Comparison of ENCODE assay signal across 10 cellular contexts in the genomic region with DNA sequence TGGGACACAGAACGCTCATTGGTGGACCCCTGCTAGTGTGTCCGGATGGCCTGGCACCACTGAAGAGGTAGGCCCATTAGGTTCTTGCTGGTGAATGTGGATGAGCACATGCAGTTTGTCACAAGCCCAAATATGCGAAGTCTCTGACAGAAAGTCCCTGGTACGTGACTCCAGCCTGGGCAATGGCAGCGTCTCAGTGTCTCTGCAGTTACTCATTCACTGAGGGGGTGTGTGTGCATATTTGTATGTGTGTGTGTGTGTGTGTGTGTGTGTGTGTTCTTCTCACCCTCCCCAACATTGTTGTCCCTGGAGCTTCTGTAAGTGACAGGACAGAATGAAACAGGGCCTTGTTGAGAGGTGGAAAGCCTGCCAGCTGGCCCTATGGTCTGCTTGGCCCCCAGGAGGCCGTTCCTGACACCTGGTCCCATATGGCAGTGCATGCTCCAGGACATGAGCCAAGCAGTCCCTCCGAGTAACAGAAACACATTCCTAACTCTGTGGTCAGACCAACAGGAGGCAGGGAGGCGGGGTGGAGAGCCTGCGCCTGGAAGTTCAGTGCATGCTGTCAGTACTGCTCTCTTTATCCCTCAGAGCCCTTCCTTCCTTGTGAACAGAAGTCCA.
A peak's percentile ranks its signal among the peaks of the same experiment; 100 is the strongest.
DNase-seq lines count a peak whose midpoint lies in the region; ATAC-seq, FAIRE-seq and TF ChIP-seq lines count a peak whose summit lies in the region.
"Had no signal": no experiment of that assay in that cellular context is flagged by ENCODE, and none has a peak within 500 bp of the region (broad histone marks: within the 10 kb centered on the region; RNA-seq: fewer than 3 reads in every experiment).

No MANE protein-coding gene starts in this region.

- in situ Hi-C loops in HepG2 (cut with HindIII; ENCODE audit: extremely low pct_ligation_motif_present, low pct_unique_long_range_greater_than_20kb) = loop anchor here (5.0 kb wide), 1 partner anchor 233 kb away; no protein-coding TSS in a partner anchor
- in situ Hi-C loops in GM13976 (cut with MboI; ENCODE audit: low sequenced_read_pairs, unreplicated experiment) = loop anchor here (10.0 kb wide), 1 partner anchor 236 kb away; no protein-coding TSS in a partner anchor

- peaks cover 17% of the 10 kb centered on the region; the same call in 1 of the 2 replicates for H3K4me1 ChIP-seq in HepG2 (ENCODE audit: insufficient read depth, low read length)

- no peak overlapping the region for H3K9ac ChIP-seq in HepG2 (ENCODE audit: insufficient read depth, low read depth, low read length)
- H3K9ac ChIP-seq: BLaER1 treated with 17β-estradiol and CSF1 and Interleukin-3, amounts not matched to agents 10 nM and 100 nM had no signal

- H3K4me3 Mint-ChIP-seq in progenitor cell of endocrine pancreas (ENCODE audit: low read depth) = no peak overlapping the region

- DNase-seq in A172 (ENCODE audit: low spot score) = peak; percentile 98
- peak; percentile 58 for DNase-seq in NCI-H1694 (lab: John Stamatoyannopoulos, UW)
- DNase-seq in cardiac fibroblast (ENCODE audit: low read depth in 2 of 2) = peak; percentile 97
- peak; percentile 45 for DNase-seq in HepG2 (ENCODE audit: low spot score)
- DNase-seq in progenitor cell of endocrine pancreas (ENCODE audit: low spot score, unreplicated experiment) = no peak
- DNase-seq in NAMALWA (ENCODE audit: low spot score) = no peak
- no peak for DNase-seq in GM13976 (ENCODE audit: low spot score)
- DNase-seq: activated naive CD4-positive, alpha-beta T cell treated with Interleukin-2 at 50 U/mL for 16 hours had no signal

- peak overlapping the region; percentile 53; the same call in 1 of the 2 replicates for H3K4me2 ChIP-seq in HepG2 (ENCODE audit: low read depth, low read length)
- H3K4me2 ChIP-seq: BLaER1 treated with 17β-estradiol and CSF1 and Interleukin-3, amounts not matched to agents 10 nM and 100 nM had no signal

- no peak overlapping the region for H3K27ac ChIP-seq in HepG2 (ENCODE audit: extremely low read length, insufficient read depth, low read length)
- H3K27ac ChIP-seq: BLaER1 treated with 17β-estradiol and CSF1 and Interleukin-3, amounts not matched to agents 10 nM and 100 nM had no signal

- peaks cover 18% of the 10 kb centered on the region for H3K27me3 Mint-ChIP-seq in progenitor cell of endocrine pancreas

- no peaks in the 10 kb centered on the region for H3K79me2 ChIP-seq in HepG2 (ENCODE audit: insufficient read depth, low read length)

- no peak for TF ChIP-seq POLR2A in HepG2 (IDR thresholded peaks at IDR 0.05; ENCODE audit: insufficient read depth in 1 of 2, low read depth in 2 of 2, low read length in 2 of 2)

- POLR2A ChIA-PET in HepG2 (lab: Yijun Ruan, JAX) = no interaction called here

- no TSS peak for BruUV-seq in HepG2 (replicated peaks; lab: Mats Ljungman, UMichigan)

- no peaks in the 10 kb centered on the region for H3K9me3 ChIP-seq in HepG2 (ENCODE audit: low read length)
- H3K9me3 ChIP-seq: BLaER1 treated with 17β-estradiol and CSF1 and Interleukin-3, amounts not matched to agents 10 nM and 100 nM had no signal

- no peaks in the 10 kb centered on the region for H3K4me1 Mint-ChIP-seq in progenitor cell of endocrine pancreas (ENCODE audit: low read depth)

- TF ChIP-seq CTCF in cardiac fibroblast (IDR thresholded peaks at IDR 0.05; ENCODE audit: low read depth, low read length) (peak; percentile 28), HepG2 (CRISPR knock-in tag; IDR thresholded peaks at IDR 0.05) (no peak; the same call in 1 of the 2 replicates), progenitor cell of endocrine pancreas (IDR thresholded peaks at IDR 0.05; ENCODE audit: unreplicated experiment) (no peak), GM13976 (IDR thresholded peaks at IDR 0.05; ENCODE audit: borderline replicate concordance, control extremely low read depth, extremely low read depth, insufficient read depth, missing control alignments) (no peak)

- WGBS in HepG2 (ENCODE audit: low lambda C conversion rate) = 39% methylated on average over 4 of the region's 9 CpGs

- H3K4me3 ChIP-seq in cardiac fibroblast (replicated peaks in 1 of 2; ENCODE audit: low read depth in 2 of 2, low read length in 2 of 2) = no peak overlapping the region
- H3K4me3 ChIP-seq in HepG2 (replicated peaks in 1 of 3; ENCODE audit: insufficient read depth in 1 of 3, low read depth in 2 of 3, low read length in 3 of 3) = no peak overlapping the region; a peak in 1 of 6 replicates
- H3K4me3 ChIP-seq: BLaER1 treated with 17β-estradiol and CSF1 and Interleukin-3, amounts not matched to agents 10 nM and 100 nM had no signal

- TF ChIP-seq RAD21 in HepG2 (CRISPR knock-in tag; IDR thresholded peaks at IDR 0.05) = no peak

- peak; percentile 93 for ATAC-seq in HepG2
- no peak for ATAC-seq in HG03457 (IDR thresholded peaks at IDR 0.05; ENCODE audit: unreplicated experiment)

- TF ChIP-seq EP300 in HepG2 (IDR thresholded peaks at IDR 0.05; ENCODE audit: low read depth in 2 of 2, low read length in 2 of 2) (no peak), HepG2 (CRISPR knock-in tag; IDR thresholded peaks at IDR 0.05; ENCODE audit: borderline replicate concordance) (no peak)

- H3K27me3 ChIP-seq in HepG2 (ENCODE audit: control insufficient read depth in 1 of 2, insufficient read depth in 2 of 2, low read length in 2 of 2) = peaks cover 0 to 8% of the 10 kb centered on the region in 2 experiments; a peak in 2 of 5 replicates
- H3K27me3 ChIP-seq: BLaER1 treated with 17β-estradiol and CSF1 and Interleukin-3, amounts not matched to agents 10 nM and 100 nM had no signal

- CTCF ChIA-PET in HepG2 (lab: Yijun Ruan, JAX; ENCODE audit: low intra/inter-chr PET ratio, low total read pairs) = no interaction called here

- H3K9me3 Mint-ChIP-seq in progenitor cell of endocrine pancreas (ENCODE audit: low read depth) = no peaks in the 10 kb centered on the region

- intact Hi-C loops in HepG2 (cut with micrococcal nuclease; ENCODE audit: unreplicated experiment) = loop anchor here (10.0 kb wide), 1 partner anchor 94 kb away; no protein-coding TSS in a partner anchor

- no peak overlapping the region for H3K27ac Mint-ChIP-seq in progenitor cell of endocrine pancreas

- H3K36me3 Mint-ChIP-seq in progenitor cell of endocrine pancreas (ENCODE audit: insufficient read depth) = no peaks in the 10 kb centered on the region

- FAIRE-seq in HepG2 (lab: Jason Lieb, UNC) = no peak

- H2AFZ ChIP-seq in HepG2 (ENCODE audit: low read length) = no peak overlapping the region

- H4K20me1 ChIP-seq in HepG2 (ENCODE audit: insufficient read depth, low read length) = no peaks in the 10 kb centered on the region
- H4K20me1 ChIP-seq: BLaER1 treated with 17β-estradiol and CSF1 and Interleukin-3, amounts not matched to agents 10 nM and 100 nM had no signal

- H3K36me3 ChIP-seq in HepG2 (replicated peaks in 1 of 2; ENCODE audit: control insufficient read depth in 1 of 2, insufficient read depth in 2 of 2, low read length in 2 of 2) = no peaks in the 10 kb centered on the region
- H3K36me3 ChIP-seq: BLaER1 treated with 17β-estradiol and CSF1 and Interleukin-3, amounts not matched to agents 10 nM and 100 nM had no signal

TF ChIP-seq in HepG2, 621 proteins besides CTCF, POLR2A, EP300 and RAD21 (continues in another document):
- TF ChIP-seq, protein P1, sequence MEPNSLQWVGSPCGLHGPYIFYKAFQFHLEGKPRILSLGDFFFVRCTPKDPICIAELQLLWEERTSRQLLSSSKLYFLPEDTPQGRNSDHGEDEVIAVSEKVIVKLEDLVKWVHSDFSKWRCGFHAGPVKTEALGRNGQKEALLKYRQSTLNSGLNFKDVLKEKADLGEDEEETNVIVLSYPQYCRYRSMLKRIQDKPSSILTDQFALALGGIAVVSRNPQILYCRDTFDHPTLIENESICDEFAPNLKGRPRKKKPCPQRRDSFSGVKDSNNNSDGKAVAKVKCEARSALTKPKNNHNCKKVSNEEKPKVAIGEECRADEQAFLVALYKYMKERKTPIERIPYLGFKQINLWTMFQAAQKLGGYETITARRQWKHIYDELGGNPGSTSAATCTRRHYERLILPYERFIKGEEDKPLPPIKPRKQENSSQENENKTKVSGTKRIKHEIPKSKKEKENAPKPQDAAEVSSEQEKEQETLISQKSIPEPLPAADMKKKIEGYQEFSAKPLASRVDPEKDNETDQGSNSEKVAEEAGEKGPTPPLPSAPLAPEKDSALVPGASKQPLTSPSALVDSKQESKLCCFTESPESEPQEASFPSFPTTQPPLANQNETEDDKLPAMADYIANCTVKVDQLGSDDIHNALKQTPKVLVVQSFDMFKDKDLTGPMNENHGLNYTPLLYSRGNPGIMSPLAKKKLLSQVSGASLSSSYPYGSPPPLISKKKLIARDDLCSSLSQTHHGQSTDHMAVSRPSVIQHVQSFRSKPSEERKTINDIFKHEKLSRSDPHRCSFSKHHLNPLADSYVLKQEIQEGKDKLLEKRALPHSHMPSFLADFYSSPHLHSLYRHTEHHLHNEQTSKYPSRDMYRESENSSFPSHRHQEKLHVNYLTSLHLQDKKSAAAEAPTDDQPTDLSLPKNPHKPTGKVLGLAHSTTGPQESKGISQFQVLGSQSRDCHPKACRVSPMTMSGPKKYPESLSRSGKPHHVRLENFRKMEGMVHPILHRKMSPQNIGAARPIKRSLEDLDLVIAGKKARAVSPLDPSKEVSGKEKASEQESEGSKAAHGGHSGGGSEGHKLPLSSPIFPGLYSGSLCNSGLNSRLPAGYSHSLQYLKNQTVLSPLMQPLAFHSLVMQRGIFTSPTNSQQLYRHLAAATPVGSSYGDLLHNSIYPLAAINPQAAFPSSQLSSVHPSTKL (CRISPR knock-in tag; IDR thresholded peaks at IDR 0.05) = 0 out of 2 replicates have a peak, but pooled peaks have one; percentile 11
- TF ChIP-seq GABPB1 (CRISPR knock-in tag; IDR thresholded peaks at IDR 0.05) = peak; percentile 65
- 0 out of 2 replicates have a peak, but pooled peaks have one; percentile 22 for TF ChIP-seq FOSL2 (CRISPR knock-in tag; IDR thresholded peaks at IDR 0.05)
- TF ChIP-seq PHF8 (CRISPR knock-in tag; IDR thresholded peaks at IDR 0.05) = no peak
- no peak for TF ChIP-seq ISL2 (CRISPR knock-in tag; IDR thresholded peaks at IDR 0.05)
- 0 out of 2 replicates have a peak, but pooled peaks have one; percentile 17 for TF ChIP-seq ELF1 (CRISPR knock-in tag; IDR thresholded peaks at IDR 0.05)
- TF ChIP-seq MXI1 (IDR thresholded peaks at IDR 0.05; ENCODE audit: borderline replicate concordance, low read depth, low read length) = 0 out of 3 replicates have a peak, but pooled peaks have one; percentile 4

Comparison
In these comparisons a context has a peak if more than half of its experiments do, and no peak if none do; other contexts are left out.
1. DNase-seq: peak in A172 (single experiment), NCI-H1694 (single experiment), cardiac fibroblast (2 of 2) and HepG2 (single experiment); none in progenitor cell of endocrine pancreas (single experiment), NAMALWA (single experiment) and GM13976 (single experiment).